ENCODE assay signal across 20 cellular contexts in genomic region chr2:65175894-65176527, GRCh38. TPM values are rescaled to one million over a fixed set of nuclear protein-coding genes. Genes with fewer than 3 reads are reported as not detected.
DNase-seq lines count a peak whose midpoint lies in the region; ATAC-seq, FAIRE-seq and TF ChIP-seq lines count a peak whose summit lies in the region.
"Had no signal": no experiment of that assay in that cellular context is flagged by ENCODE, and none has a peak within 500 bp of the region (broad histone marks: within the 10 kb centered on the region; RNA-seq: fewer than 3 reads in every experiment).

No MANE protein-coding gene starts in this region.

- CTCF ChIA-PET in H1 (lab: Charles Lee; ENCODE audit: partially characterized antibody): interaction anchor here (0.6 to 2.1 kb wide), 6 partner anchors 11 to 158 kb away, joined by 3 to 11 read pairs (median 4); no protein-coding TSS in a partner anchor

- DNase-seq in AG10803 (ENCODE audit: low read depth) (peak; percentile 6), H1 (ENCODE audit: low read depth in 1 of 2, low spot score in 2 of 2) (no peak), neuronal stem cell (ENCODE audit: low spot score) (no peak), NCI-H146 (lab: John Stamatoyannopoulos, UW) (no peak)
- DNase-seq: CD4-positive, alpha-beta T cell; COR-L47; DMS79; H7; KBM-7; MM.1S; NCI-H1105; NCI-H2029 treated with DMSO at 0.1 percent for 48 hours; NCI-H446; NCI-H526; Peyer's patch had no signal

- no peak for ATAC-seq in HG03039 (IDR thresholded peaks at IDR 0.05; ENCODE audit: unreplicated experiment)
- ATAC-seq in HG02763 (IDR thresholded peaks at IDR 0.05; ENCODE audit: unreplicated experiment): no peak
- ATAC-seq: Right ventricle myocardium inferior had no signal

- H3K36me3 ChIP-seq in H1 (ENCODE audit: control insufficient read depth in 2 of 4, insufficient read depth in 4 of 4, low read length in 3 of 4) (no peaks in the 10 kb centered on the region), neuronal stem cell (replicated peaks in 1 of 2; ENCODE audit: control insufficient read depth in 2 of 2, insufficient read depth in 2 of 2, low read length in 2 of 2) (no peaks in the 10 kb centered on the region)
- H3K36me3 ChIP-seq: Peyer's patch had no signal

- H3K79me1 ChIP-seq in H1 (ENCODE audit: low read depth, low read length) (no peaks in the 10 kb centered on the region; the same call in 1 of the 2 replicates), neuronal stem cell (ENCODE audit: low read depth, low read length) (peaks cover 3% of the 10 kb centered on the region)

- no peak overlapping the region for H2AFZ ChIP-seq in H1 (ENCODE audit: low read length)
- no peak overlapping the region for H2AFZ ChIP-seq in neuronal stem cell (ENCODE audit: low read length)

- TF ChIP-seq EP300 in Ishikawa (IDR thresholded peaks at IDR 0.05; ENCODE audit: borderline replicate concordance) (no peak), H1 (IDR thresholded peaks at IDR 0.05; ENCODE audit: borderline replicate concordance in 1 of 2, low read depth in 2 of 2, low read length in 2 of 2) (no peak)

- no peaks in the 10 kb centered on the region for H3K79me2 ChIP-seq in H1 (ENCODE audit: control insufficient read depth in 1 of 2, insufficient read depth in 2 of 2, low read length in 2 of 2)

- H3K9ac ChIP-seq in H1 (replicated peaks in 1 of 4; ENCODE audit: extremely low read depth in 1 of 4, low read depth in 3 of 4, low read length in 3 of 4) (no peak overlapping the region), neuronal stem cell (ENCODE audit: low read depth, low read length, poor library complexity) (peak overlapping the region; percentile 44)

- H2BK5ac ChIP-seq in H1 (ENCODE audit: low read depth, low read length) (no peak overlapping the region), neuronal stem cell (ENCODE audit: low read length) (peak overlapping the region; percentile 39)

- POLR2A ChIA-PET in H1 (lab: Charles Lee; ENCODE audit: partially characterized antibody): interaction anchor here (0.6 to 2.1 kb wide), 5 partner anchors 11 to 187 kb away, joined by 3 to 5 read pairs (median 4); partner anchors contain the start of gene RAB1A

- no peak overlapping the region for H3K23ac ChIP-seq in H1 (ENCODE audit: insufficient read length)
- peak overlapping the region; percentile 31 for H3K23ac ChIP-seq in neuronal stem cell (ENCODE audit: low read depth, low read length, poor library complexity)

- no peak overlapping the region for H3K27ac ChIP-seq in H1 (ENCODE audit: low read depth, low read length)
- H3K27ac ChIP-seq in neuronal stem cell (replicated peaks; ENCODE audit: low read length): no peak overlapping the region
- H3K27ac ChIP-seq: Peyer's patch had no signal

- H4K20me1 ChIP-seq in H1 (replicated peaks in 1 of 2; ENCODE audit: control insufficient read depth in 1 of 2, insufficient read depth in 2 of 2, low read length in 2 of 2): no peaks in the 10 kb centered on the region

- H3K27me3 ChIP-seq in H1 (replicated peaks in 1 of 4; ENCODE audit: control insufficient read depth in 3 of 4, extremely low read depth in 1 of 4, insufficient read depth in 3 of 4, low read length in 3 of 4) (no peaks in the 10 kb centered on the region), neuronal stem cell (ENCODE audit: control insufficient read depth in 3 of 3, insufficient read depth in 3 of 3, low read depth in 1 of 3, low read length in 3 of 3) (no peaks in the 10 kb centered on the region)
- H3K27me3 ChIP-seq: Peyer's patch had no signal

- H3K14ac ChIP-seq in H1 (ENCODE audit: insufficient read length): no peak overlapping the region
- H3K14ac ChIP-seq in neuronal stem cell (ENCODE audit: low read length): peak overlapping the region; percentile 56

- no peak overlapping the region for H2BK120ac ChIP-seq in H1 (replicated peaks; ENCODE audit: low read depth, low read length)
- peak overlapping the region; percentile 47 for H2BK120ac ChIP-seq in neuronal stem cell (ENCODE audit: low read depth, low read length)

- H3K23me2 ChIP-seq in H1 (ENCODE audit: low read depth, low read length): no peaks in the 10 kb centered on the region

- H2AK5ac ChIP-seq in H1 (ENCODE audit: low read depth, low read length): no peak overlapping the region
- H2AK5ac ChIP-seq in neuronal stem cell (ENCODE audit: low read depth, low read length): peak overlapping the region; percentile 63

- no peak overlapping the region for H3K4me3 ChIP-seq in AG10803 (ENCODE audit: low read length)
- no peak overlapping the region for H3K4me3 ChIP-seq in H1 (ENCODE audit: extremely low read depth in 1 of 4, insufficient read depth in 2 of 4, low read depth in 3 of 4, low read length in 4 of 4)
- H3K4me3 ChIP-seq in neuronal stem cell (ENCODE audit: low read length in 2 of 2): peak overlapping the region in 1 of 2 donors; percentile 30
- H3K4me3 ChIP-seq: Peyer's patch had no signal

- no peak for TF ChIP-seq RAD21 in Ishikawa (IDR thresholded peaks at IDR 0.05; ENCODE audit: low read depth)
- no peak for TF ChIP-seq RAD21 in H1 (IDR thresholded peaks at IDR 0.05 in 1 of 2, conservative IDR thresholded peaks at IDR 0.05 in 1 of 2; ENCODE audit: low read depth in 2 of 2, low read length in 2 of 2)

- TF ChIP-seq CTCF in AG10803 (conservative IDR thresholded peaks at IDR 0.05; ENCODE audit: low read length): no peak
- TF ChIP-seq CTCF in H1 (IDR thresholded peaks at IDR 0.05; ENCODE audit: control extremely low read depth in 1 of 3, insufficient read depth in 1 of 3, low read depth in 1 of 3, low read length in 3 of 3): no peak

- no peak for TF ChIP-seq POLR2A in H1 (IDR thresholded peaks at IDR 0.05; ENCODE audit: control extremely low read depth in 1 of 2, low read depth in 2 of 2, low read length in 2 of 2)

- H3K4me2 ChIP-seq in H1 (ENCODE audit: insufficient read depth in 1 of 2, low read depth in 2 of 2, low read length in 2 of 2): no peak overlapping the region
- H3K4me2 ChIP-seq in neuronal stem cell (ENCODE audit: insufficient read depth, low read length, poor library complexity, severe bottlenecking): no peak overlapping the region

- no peak for FAIRE-seq in H1 (lab: Jason Lieb, UNC)
- FAIRE-seq: GM19239 had no signal

- H4K91ac ChIP-seq in H1 (replicated peaks; ENCODE audit: insufficient read length, low read length): no peak overlapping the region
- H4K91ac ChIP-seq in neuronal stem cell (ENCODE audit: low read depth, low read length, poor library complexity): no peak overlapping the region

- no peak overlapping the region for H2BK12ac ChIP-seq in H1 (ENCODE audit: low read depth, low read length)
- H2BK12ac ChIP-seq in neuronal stem cell (ENCODE audit: low read length): peak overlapping the region; percentile 97

- H3K56ac ChIP-seq in H1 (replicated peaks; ENCODE audit: insufficient read length, low read depth, low read length): no peak overlapping the region

- H3K18ac ChIP-seq in H1 (ENCODE audit: extremely low read depth, low read length): no peak overlapping the region
- peak overlapping the region; percentile 76 for H3K18ac ChIP-seq in neuronal stem cell (ENCODE audit: low read length)

- H4K8ac ChIP-seq in H1 (ENCODE audit: extremely low read depth, insufficient read depth, low read length) (no peak overlapping the region), neuronal stem cell (ENCODE audit: low read depth, low read length) (peak overlapping the region; percentile 17)

- no peak overlapping the region for H4K5ac ChIP-seq in H1 (ENCODE audit: insufficient read length, low read depth, low read length)

- WGBS in H1 (ENCODE audit: extremely low coverage in 1 of 2, insufficient coverage in 1 of 2, insufficient read length in 1 of 2, insufficient replicate concordance in 2 of 2, low coverage in 1 of 2, low lambda C conversion rate in 2 of 2, missing lambda C conversion rate in 1 of 2), 2 experiments: 91% methylated on average over 23 of the region's 23 CpGs; no CpG with 5 or more reads in 1 of the 2 experiments
- no CpG with 5 or more reads among the region's 23 CpGs for WGBS in neuronal stem cell (ENCODE audit: extremely low coverage in 2 of 2, insufficient read length in 2 of 2, insufficient replicate concordance in 1 of 2), 2 donors

- H3K4ac ChIP-seq in H1 (replicated peaks; ENCODE audit: insufficient read length, low read depth, low read length) (no peak overlapping the region), neuronal stem cell (ENCODE audit: low read length) (no peak overlapping the region)

- H3K4me1 ChIP-seq in H1 (replicated peaks in 1 of 4; ENCODE audit: control insufficient read depth in 3 of 4, insufficient read depth in 4 of 4, low read length in 3 of 4): no peaks in the 10 kb centered on the region
- no peaks in the 10 kb centered on the region for H3K4me1 ChIP-seq in neuronal stem cell (ENCODE audit: control insufficient read depth in 2 of 2, insufficient read depth in 1 of 2, low read depth in 1 of 2, low read length in 2 of 2)

- H2BK20ac ChIP-seq in H1 (ENCODE audit: low read length): no peak overlapping the region

- H2BK15ac ChIP-seq in H1 (ENCODE audit: low read length) (no peak overlapping the region), neuronal stem cell (ENCODE audit: low read length) (no peak overlapping the region)

- H3K9me3 ChIP-seq in H1 (ENCODE audit: insufficient read depth in 2 of 2, low read depth in 1 of 2, low read length in 1 of 2) (no peaks in the 10 kb centered on the region), neuronal stem cell (replicated peaks in 1 of 2; ENCODE audit: control insufficient read depth in 2 of 2, insufficient read depth in 1 of 2, low read depth in 1 of 2, low read length in 2 of 2) (no peaks in the 10 kb centered on the region)
- H3K9me3 ChIP-seq: Peyer's patch had no signal

RNA-seq across cellular contexts. Expression of gene RAB1A, which starts 46.1 kb away (rescaled TPM):
- 119 and 120 TPM in 2 replicates for total RNA-seq in H1 (2021; fragmentation: NEBNext Ultra II Directional; extraction: Animal tissue kit (Norgen Biotek cat#: 25700))
- 40.6 and 77.9 TPM in 2 replicates for polyA plus RNA-seq in H1 (2011; rRNA removed)
- 89.3 TPM for polyA plus RNA-seq in H1 (2011; cell fraction: cytosol; rRNA removed)
- polyA plus RNA-seq in H1 (2011; cell fraction: nucleus; rRNA removed): 16.5 TPM
- polyA plus RNA-seq in H1 (2012, experiment 1 of 2): 96.8 to 146 TPM (median 100 TPM) in 4 replicates
- polyA plus RNA-seq in H1 (2012, experiment 2 of 2): 13.5 TPM
- polyA plus RNA-seq in H1 (2013, experiment 1 of 2): 82.1 TPM
- 83.0 TPM for polyA plus RNA-seq in H1 (2013, experiment 2 of 2)
- 38.1 and 55.0 TPM in 2 replicates for polyA minus RNA-seq in H1 (2011; rRNA and poly(A)+ RNA removed)
- polyA minus RNA-seq in H1 (2011; cell fraction: cytosol; rRNA and poly(A)+ RNA removed): 35.7 TPM
- polyA minus RNA-seq in H1 (2011; cell fraction: nucleus; rRNA and poly(A)+ RNA removed): 27.6 TPM
- 146 TPM for polyA plus RNA-seq in neuronal stem cell (2013, experiment 1 of 2)
- polyA plus RNA-seq in neuronal stem cell (2013, experiment 2 of 2): 149 TPM

RNA-seq across cellular contexts. Expression of gene ACTR2, which starts 51.6 kb away (rescaled TPM):
- 165 and 171 TPM in 2 replicates for total RNA-seq in H1 (2021; fragmentation: NEBNext Ultra II Directional; extraction: Animal tissue kit (Norgen Biotek cat#: 25700))
- 19.7 and 28.3 TPM in 2 replicates for polyA plus RNA-seq in H1 (2011; rRNA removed)
- 33.0 TPM for polyA plus RNA-seq in H1 (2011; cell fraction: cytosol; rRNA removed)
- 5.3 TPM for polyA plus RNA-seq in H1 (2011; cell fraction: nucleus; rRNA removed)
- polyA plus RNA-seq in H1 (2012, experiment 1 of 2): 73.1 to 157 TPM (median 82.2 TPM) in 4 replicates
- polyA plus RNA-seq in H1 (2012, experiment 2 of 2): 7.5 TPM
- polyA plus RNA-seq in H1 (2013, experiment 1 of 2): 76.5 TPM
- 80.3 TPM for polyA plus RNA-seq in H1 (2013, experiment 2 of 2)
- polyA minus RNA-seq in H1 (2011; rRNA and poly(A)+ RNA removed): 34.3 and 52.2 TPM in 2 replicates
- polyA minus RNA-seq in H1 (2011; cell fraction: cytosol; rRNA and poly(A)+ RNA removed): 34.3 TPM
- 14.4 TPM for polyA minus RNA-seq in H1 (2011; cell fraction: nucleus; rRNA and poly(A)+ RNA removed)
- polyA plus RNA-seq in neuronal stem cell (2013, experiment 1 of 2): 106 TPM
- 106 TPM for polyA plus RNA-seq in neuronal stem cell (2013, experiment 2 of 2)
